ENCODE assay signal across 20 cellular contexts in the genomic region with DNA sequence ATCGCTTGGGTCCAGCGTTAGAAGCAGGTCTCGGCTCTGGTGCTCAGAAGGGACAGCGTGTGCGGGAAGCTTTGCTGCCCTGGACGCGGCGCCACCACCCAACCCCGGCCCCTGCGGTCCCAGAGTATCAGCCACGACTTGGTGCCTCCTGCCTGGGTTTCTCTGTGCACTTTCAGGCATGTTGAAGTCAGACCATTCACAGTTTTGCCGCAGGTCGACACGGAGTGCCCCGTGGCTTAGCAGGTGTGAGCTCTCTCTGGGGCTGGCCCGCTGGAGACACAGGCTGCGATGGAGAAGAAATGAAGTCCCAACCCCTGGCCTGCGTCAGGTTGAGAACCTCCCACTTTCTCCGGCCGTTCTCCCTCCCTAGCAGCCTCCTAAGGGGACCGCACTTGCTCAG.
DNase-seq lines count a peak whose midpoint lies in the region; TF ChIP-seq lines count a peak whose summit lies in the region.
"Had no signal": no experiment of that assay in that cellular context is flagged by ENCODE, and none has a peak within 500 bp of the region (broad histone marks: within the 10 kb centered on the region; RNA-seq: fewer than 3 reads in every experiment).

No MANE protein-coding gene starts in this region.

- no peaks in the 10 kb centered on the region for H3F3A ChIP-seq in MM.1S (ENCODE audit: insufficient read depth, low read length)

- no peaks in the 10 kb centered on the region; the same call in 1 of the 2 replicates for H3K9me3 ChIP-seq in MM.1S (replicated peaks; ENCODE audit: insufficient read depth, low read length)
- H3K9me3 ChIP-seq: Caco-2, Peyer's patch had no signal

- no peaks in the 10 kb centered on the region for H3K9me2 ChIP-seq in MM.1S (replicated peaks; ENCODE audit: insufficient read depth, low read length)

- H3K4me3 Mint-ChIP-seq in chondrocyte (ENCODE audit: unreplicated experiment) (no peak overlapping the region), type B pancreatic cell (no peak overlapping the region), CD14-positive monocyte (no peak overlapping the region)
- H3K4me3 Mint-ChIP-seq: CD4-positive, CD25-positive, alpha-beta regulatory T cell; HFFc6 had no signal

- H3K27me3 Mint-ChIP-seq in chondrocyte (ENCODE audit: low read depth) (peaks cover 11% of the 10 kb centered on the region), type B pancreatic cell (peaks cover 27% of the 10 kb centered on the region), CD14-positive monocyte (ENCODE audit: low read depth in 3 of 3) (peaks cover 0 to 5% (median 2%) of the 10 kb centered on the region in 3 donors)

- no peak for TF ChIP-seq CTCF in MM.1S (IDR thresholded peaks at IDR 0.05; ENCODE audit: low read length)
- TF ChIP-seq CTCF in chondrocyte (IDR thresholded peaks at IDR 0.05) = no peak
- TF ChIP-seq CTCF in type B pancreatic cell (conservative IDR thresholded peaks at IDR 0.05) = no peak
- TF ChIP-seq CTCF in CD14-positive monocyte (IDR thresholded peaks at IDR 0.05) = no peak

- no peaks in the 10 kb centered on the region for H3K36me3 Mint-ChIP-seq in chondrocyte (ENCODE audit: low read depth)
- no peaks in the 10 kb centered on the region for H3K36me3 Mint-ChIP-seq in type B pancreatic cell
- no peaks in the 10 kb centered on the region for H3K36me3 Mint-ChIP-seq in CD14-positive monocyte
- H3K36me3 Mint-ChIP-seq: CD4-positive, CD25-positive, alpha-beta regulatory T cell had no signal

- H3K9me3 Mint-ChIP-seq in chondrocyte (ENCODE audit: low read depth) = peaks cover 11% of the 10 kb centered on the region
- no peaks in the 10 kb centered on the region for H3K9me3 Mint-ChIP-seq in type B pancreatic cell
- H3K9me3 Mint-ChIP-seq in CD14-positive monocyte = peaks cover 3 to 8% (median 5%) of the 10 kb centered on the region in 7 donors
- H3K9me3 Mint-ChIP-seq: CD4-positive, CD25-positive, alpha-beta regulatory T cell had no signal

- DNase-seq in MM.1S = peak; percentile 21
- peak; percentile 59 for DNase-seq in chondrocyte (ENCODE audit: low spot score)
- peak; percentile 4 for DNase-seq in mucosa of gallbladder (ENCODE audit: low spot score)
- DNase-seq in type B pancreatic cell (ENCODE audit: extremely low spot score, unreplicated experiment) = peak; percentile 54
- no peak for DNase-seq in CD14-positive monocyte (ENCODE audit: low spot score)
- no peak for DNase-seq in dedifferentiated amniotic fluid mesenchymal stem cell (ENCODE audit: extremely low spot score)
- no peak for DNase-seq in posterior vena cava (ENCODE audit: low spot score)
- DNase-seq: Caco-2; CD4-positive, CD25-positive, alpha-beta regulatory T cell; EL; HFFc6; IMR-90; Kasumi-1; NCI-H1105 treated with DMSO at 0.1 percent for 48 hours; NCI-H1694 treated with DMSO at 0.1 percent for 48 hours; NCI-H2107; NCI-H2227 treated with DMSO at 0.1 percent for 48 hours; NCI-H524 treated with DMSO at 0.1 percent for 48 hours; Peyer's patch; Right ventricle myocardium superior had no signal

- no peaks in the 10 kb centered on the region for H3K4me1 Mint-ChIP-seq in chondrocyte (ENCODE audit: low read depth)
- H3K4me1 Mint-ChIP-seq in type B pancreatic cell (ENCODE audit: unreplicated experiment) = no peaks in the 10 kb centered on the region
- H3K4me1 Mint-ChIP-seq in CD14-positive monocyte = no peaks in the 10 kb centered on the region
- H3K4me1 Mint-ChIP-seq: CD4-positive, CD25-positive, alpha-beta regulatory T cell had no signal

- no peak overlapping the region for H3K27ac ChIP-seq in MM.1S (ENCODE audit: low read length)
- H3K27ac ChIP-seq: Peyer's patch had no signal

- H3K79me2 ChIP-seq in MM.1S (ENCODE audit: low read length) = no peaks in the 10 kb centered on the region

- H3K4me1 ChIP-seq in MM.1S (ENCODE audit: low read length) = no peaks in the 10 kb centered on the region
- H3K4me1 ChIP-seq: Caco-2, Peyer's patch had no signal

- no peak overlapping the region for H3K9ac ChIP-seq in MM.1S (ENCODE audit: low read length)

- no peak overlapping the region for H2AFZ ChIP-seq in MM.1S (ENCODE audit: low read length)

- H3K27ac Mint-ChIP-seq in chondrocyte (ENCODE audit: unreplicated experiment) = no peak overlapping the region
- H3K27ac Mint-ChIP-seq in type B pancreatic cell = no peak overlapping the region
- peak overlapping the region in 1 of 7 donors; percentile 16 for H3K27ac Mint-ChIP-seq in CD14-positive monocyte
- H3K27ac Mint-ChIP-seq: CD4-positive, CD25-positive, alpha-beta regulatory T cell; HFFc6 had no signal

- no peak overlapping the region for H3K4me2 ChIP-seq in MM.1S (ENCODE audit: low read depth, low read length)

- H3K27me3 ChIP-seq in MM.1S (replicated peaks; ENCODE audit: insufficient read depth, low read length) = peaks cover 34% of the 10 kb centered on the region
- H3K27me3 ChIP-seq: Peyer's patch had no signal

- intact Hi-C loops in CD14-positive monocyte (cut with micrococcal nuclease) (no loop called here), posterior vena cava (cut with DNase I) (no loop called here)

- no peak overlapping the region for H3K4me3 ChIP-seq in MM.1S (ENCODE audit: low read length)
- H3K4me3 ChIP-seq: Peyer's patch had no signal

- no peaks in the 10 kb centered on the region for H4K20me1 ChIP-seq in MM.1S (ENCODE audit: insufficient read depth, low read length)

- H3K36me3 ChIP-seq in MM.1S (replicated peaks; ENCODE audit: insufficient read depth, low read length) = no peaks in the 10 kb centered on the region
- H3K36me3 ChIP-seq: Peyer's patch had no signal

Comparison
In these comparisons a context has a peak if more than half of its experiments do, and no peak if none do; other contexts are left out.
1. DNase-seq: peak in MM.1S (single experiment), chondrocyte (single experiment), mucosa of gallbladder (single experiment) and type B pancreatic cell (single experiment); none in CD14-positive monocyte (single experiment), dedifferentiated amniotic fluid mesenchymal stem cell (single experiment) and posterior vena cava (single experiment).